In the genomic region with DNA sequence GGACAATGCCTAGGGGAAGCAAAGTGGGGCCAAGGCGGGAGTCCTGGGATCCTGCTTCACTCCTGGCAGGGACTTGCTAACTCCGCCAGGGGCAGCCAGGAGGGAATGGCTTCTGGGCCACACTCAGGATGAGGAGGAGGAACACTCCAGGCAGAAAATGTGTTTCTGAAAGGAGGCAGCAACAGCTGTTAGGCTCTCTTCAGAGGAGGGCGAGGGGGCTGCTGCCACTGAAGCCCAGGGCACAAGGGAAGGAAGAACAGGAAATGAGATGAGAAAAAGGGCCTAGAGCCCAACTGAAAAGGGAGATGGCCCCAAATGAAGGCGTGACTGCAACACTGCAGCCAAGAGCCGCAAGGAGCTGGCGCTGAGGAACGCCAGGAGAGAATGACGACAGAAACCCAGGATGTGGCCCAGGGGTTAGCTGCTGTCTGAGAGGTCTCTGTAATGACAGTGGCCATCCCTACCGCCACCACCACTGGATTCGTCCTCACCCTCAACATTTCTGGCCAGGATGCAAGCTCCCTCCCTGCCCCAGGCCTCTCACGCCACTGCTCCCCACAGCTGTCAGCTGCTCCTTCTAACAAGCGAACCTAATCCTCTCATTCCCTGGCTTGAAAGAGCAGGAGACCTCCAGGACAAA, we compare ENCODE assay signal across 13 cellular contexts. TPM values are rescaled to one million over a fixed set of nuclear protein-coding genes. Genes with fewer than 3 reads are reported as not detected.
DNase-seq lines count a peak whose midpoint lies in the region; ATAC-seq lines count a peak whose summit lies in the region.
"Had no signal": no experiment of that assay in that cellular context is flagged by ENCODE, and none has a peak within 500 bp of the region (broad histone marks: within the 10 kb centered on the region; RNA-seq: fewer than 3 reads in every experiment).

No MANE protein-coding gene starts in this region.

- peak overlapping the region in 1 of 8 donors; percentile 74 for H3K27ac Mint-ChIP-seq in CD8-positive, alpha-beta memory T cell
- H3K27ac Mint-ChIP-seq: activated B cell treated with CpG ODN at 0.5 μM for 24 hours; activated naive CD8-positive, alpha-beta T cell treated with anti-CD3 and anti-CD28 coated beads, Interleukin-2, amount 10 ng/mL, durations not matched to agents 7 days and 5 days had no signal

- no peaks in the 10 kb centered on the region for H3K9me3 Mint-ChIP-seq in CD8-positive, alpha-beta memory T cell
- H3K9me3 Mint-ChIP-seq: activated B cell treated with CpG ODN at 0.5 μM for 24 hours; activated naive CD8-positive, alpha-beta T cell treated with anti-CD3 and anti-CD28 coated beads, Interleukin-2, amount 10 ng/mL, durations not matched to agents 7 days and 5 days; stimulated activated naive CD8-positive, alpha-beta T cell treated with anti-CD3 and anti-CD28 coated beads, Interleukin-15, amount 100 ng/mL, for 72 hours had no signal

- no peak overlapping the region for H3K4me3 ChIP-seq in aorta (ENCODE audit: low read length in 2 of 2)
- no peak overlapping the region for H3K4me3 ChIP-seq in CD8-positive, alpha-beta memory T cell (ENCODE audit: low read length)

- CTCF ChIA-PET in CD8-positive, alpha-beta memory T cell (lab: Charles Lee): no interaction called here

- H3K9me3 ChIP-seq in aorta (ENCODE audit: control insufficient read depth, low read length): no peaks in the 10 kb centered on the region
- no peaks in the 10 kb centered on the region for H3K9me3 ChIP-seq in CD8-positive, alpha-beta memory T cell (ENCODE audit: low read length)

- ATAC-seq in Right ventricle myocardium inferior: peak; percentile 92
- ATAC-seq in aorta (ENCODE audit: low FRiP score): peak; percentile 73
- ATAC-seq in GM21619 (IDR thresholded peaks at IDR 0.05; ENCODE audit: unreplicated experiment): no peak
- ATAC-seq: stimulated activated naive CD8-positive, alpha-beta T cell treated with anti-CD3 and anti-CD28 coated beads, Interleukin-15, amount 100 ng/mL, for 72 hours had no signal

- peaks cover 6 to 89% (median 19%) of the 10 kb centered on the region in 3 donors for H3K36me3 Mint-ChIP-seq in CD8-positive, alpha-beta memory T cell

- no peaks in the 10 kb centered on the region for H3K27me3 Mint-ChIP-seq in CD8-positive, alpha-beta memory T cell
- H3K27me3 Mint-ChIP-seq: activated B cell treated with CpG ODN at 0.5 μM for 24 hours; activated naive CD8-positive, alpha-beta T cell treated with anti-CD3 and anti-CD28 coated beads, Interleukin-2, amount 10 ng/mL, durations not matched to agents 7 days and 5 days; stimulated activated naive CD8-positive, alpha-beta T cell treated with anti-CD3 and anti-CD28 coated beads, Interleukin-15, amount 100 ng/mL, for 72 hours had no signal

- DNase-seq in Right ventricle myocardium inferior (ENCODE audit: missing footprints) (no peak), cardiac septum (ENCODE audit: low spot score) (no peak), epithelial cell of prostate (ENCODE audit: low read depth, low spot score) (no peak), mucosa of gallbladder (ENCODE audit: low spot score) (peak; percentile 38), aorta (peak in 1 of 2 donors; percentile 65), NCI-H2029 (lab: John Stamatoyannopoulos, UW) (no peak)
- no peak for DNase-seq in CD8-positive, alpha-beta memory T cell
- DNase-seq: ACHN; activated B cell treated with CpG ODN at 0.5 μM for 24 hours; activated naive CD8-positive, alpha-beta T cell treated with anti-CD3 and anti-CD28 coated beads, Interleukin-2, amount 10 ng/mL, durations not matched to agents 7 days and 5 days; stimulated activated naive CD8-positive, alpha-beta T cell treated with anti-CD3 and anti-CD28 coated beads, Interleukin-15, amount 100 ng/mL, for 72 hours had no signal

- no peaks in the 10 kb centered on the region for H3K4me1 ChIP-seq in aorta (ENCODE audit: control insufficient read depth in 1 of 2, insufficient read depth in 2 of 2, low read length in 2 of 2)
- peaks cover 3% of the 10 kb centered on the region for H3K4me1 ChIP-seq in CD8-positive, alpha-beta memory T cell (ENCODE audit: insufficient read depth, low read length)

- H3K27ac ChIP-seq in epithelial cell of prostate (peak overlapping the region; percentile 20), aorta (ENCODE audit: low read depth in 1 of 2, low read length in 2 of 2) (no peak overlapping the region)
- H3K27ac ChIP-seq in CD8-positive, alpha-beta memory T cell (ENCODE audit: low read depth, low read length): no peak overlapping the region

- WGBS in aorta, 2 donors: 73 to 75% methylated on average over 12 of the region's 12 CpGs

- intact Hi-C loops in Right ventricle myocardium inferior (cut with DNase I): no loop called here
- intact Hi-C loops in cardiac septum (cut with DNase I): no loop called here
- intact Hi-C loops in aorta (cut with DNase I): no loop called here

- POLR2A ChIA-PET in CD8-positive, alpha-beta memory T cell (lab: Charles Lee): no interaction called here

- H3K4me1 Mint-ChIP-seq in CD8-positive, alpha-beta memory T cell: peaks cover 43 to 62% (median 43%) of the 10 kb centered on the region in 3 donors

- peaks cover 3 to 5% of the 10 kb centered on the region in 2 donors for H3K36me3 ChIP-seq in aorta (ENCODE audit: control insufficient read depth in 1 of 2, insufficient read depth in 2 of 2, low read length in 1 of 2)
- peaks cover 36% of the 10 kb centered on the region for H3K36me3 ChIP-seq in CD8-positive, alpha-beta memory T cell (ENCODE audit: insufficient read depth, low read length)

- no peaks in the 10 kb centered on the region for H3K27me3 ChIP-seq in aorta (ENCODE audit: control insufficient read depth in 1 of 2, insufficient read depth in 2 of 2, low read length in 1 of 2)
- H3K27me3 ChIP-seq in CD8-positive, alpha-beta memory T cell (ENCODE audit: insufficient read depth, low read length, poor library complexity, severe bottlenecking): no peaks in the 10 kb centered on the region

- no peak overlapping the region for H3K4me3 Mint-ChIP-seq in CD8-positive, alpha-beta memory T cell
- H3K4me3 Mint-ChIP-seq: activated B cell treated with CpG ODN at 0.5 μM for 24 hours; activated naive CD8-positive, alpha-beta T cell treated with anti-CD3 and anti-CD28 coated beads, Interleukin-2, amount 10 ng/mL, durations not matched to agents 7 days and 5 days; stimulated activated naive CD8-positive, alpha-beta T cell treated with anti-CD3 and anti-CD28 coated beads, Interleukin-15, amount 100 ng/mL, for 72 hours had no signal

RNA-seq across cellular contexts. Expression of a gene that starts 15.8 kb away (rescaled TPM):
- 185 TPM for total RNA-seq in Right ventricle myocardium inferior
- 133 TPM for total RNA-seq in cardiac septum
- total RNA-seq in mucosa of gallbladder: 86.1 TPM
- total RNA-seq in aorta: 10 to 100 TPM; 75.9 to 83.5 TPM
- 100 to 1,000 TPM in 1 of 2 donors, 10 to 100 TPM in 1; 96.8 to 153 TPM for polyA plus RNA-seq in aorta
- total RNA-seq in CD8-positive, alpha-beta memory T cell: 100 to 1,000 TPM; 215 TPM
- polyA plus RNA-seq in CD8-positive, alpha-beta memory T cell: 161 TPM

RNA-seq across cellular contexts. Expression of a gene that starts 50.8 kb away (rescaled TPM):
- total RNA-seq in Right ventricle myocardium inferior (not detected), cardiac septum (not detected), mucosa of gallbladder (not detected), aorta (not detected)
- not detected for polyA plus RNA-seq in aorta
- total RNA-seq in CD8-positive, alpha-beta memory T cell: not detected
- not detected for polyA plus RNA-seq in CD8-positive, alpha-beta memory T cell
- total RNA-seq: activated B cell treated with CpG ODN at 0.5 μM for 24 hours; activated naive CD8-positive, alpha-beta T cell treated with anti-CD3 and anti-CD28 coated beads, Interleukin-2, amount 10 ng/mL, durations not matched to agents 7 days and 5 days; renal cortical epithelial cell had no signal
